Comparison of ENCODE assay signal across 11 cellular contexts in genomic region chr11:101582242-101583052, GRCh38. TPM values are rescaled to one million over a fixed set of nuclear protein-coding genes. Genes with fewer than 3 reads are reported as not detected.
DNase-seq lines count a peak whose midpoint lies in the region; ATAC-seq, FAIRE-seq and TF ChIP-seq lines count a peak whose summit lies in the region.
"Had no signal": no experiment of that assay in that cellular context is flagged by ENCODE, and none has a peak within 500 bp of the region (broad histone marks: within the 10 kb centered on the region; RNA-seq: fewer than 3 reads in every experiment).

No MANE protein-coding gene starts in this region.

- 0 out of 4 replicates have a peak, but pooled peaks of 1 of the 2 experiments have one; percentile 2 for TF ChIP-seq RAD21 in H1 (IDR thresholded peaks at IDR 0.05 in 1 of 2, conservative IDR thresholded peaks at IDR 0.05 in 1 of 2; ENCODE audit: low read depth in 2 of 2, low read length in 2 of 2)

- no peak overlapping the region for H3K27ac ChIP-seq in H1 (ENCODE audit: low read depth, low read length)
- H3K27ac ChIP-seq in stomach: peak overlapping the region in 4 of 5 donors; percentile 53 to 70 (median 59)

- no peak for TF ChIP-seq CTCF in H1 (IDR thresholded peaks at IDR 0.05; ENCODE audit: control extremely low read depth in 1 of 3, insufficient read depth in 1 of 3, low read depth in 1 of 3, low read length in 3 of 3)
- TF ChIP-seq CTCF in lower leg skin (IDR thresholded peaks at IDR 0.05): no peak
- TF ChIP-seq CTCF in stomach (IDR thresholded peaks at IDR 0.05): no peak
- no peak for TF ChIP-seq CTCF in CD14-positive monocyte (IDR thresholded peaks at IDR 0.05)

- H3K4me3 Mint-ChIP-seq in CD14-positive monocyte: peak overlapping the region in 1 of 2 donors; percentile 75
- no peak overlapping the region for H3K4me3 Mint-ChIP-seq in activated T-cell treated with anti-CD3 and anti-CD28 coated beads, Interleukin-2, amount 50 U/mL, for 24 hours
- H3K4me3 Mint-ChIP-seq: dendritic cell treated with granulocyte-macrophage colony-stimulating factor and Interleukin-4, amounts not matched to agents 40 ng/mL and 50 ng/mL, for 4 days had no signal

- H3K36me3 ChIP-seq in H1 (ENCODE audit: control insufficient read depth in 2 of 4, insufficient read depth in 4 of 4, low read length in 3 of 4) (no peaks in the 10 kb centered on the region), stomach (no peaks in the 10 kb centered on the region)

- no peak overlapping the region for H2BK15ac ChIP-seq in H1 (ENCODE audit: low read length)

- H3K27ac Mint-ChIP-seq in CD14-positive monocyte: no peak overlapping the region
- H3K27ac Mint-ChIP-seq in activated T-cell treated with anti-CD3 and anti-CD28 coated beads, Interleukin-2, amount 50 U/mL, for 24 hours: no peak overlapping the region
- H3K27ac Mint-ChIP-seq: dendritic cell treated with granulocyte-macrophage colony-stimulating factor and Interleukin-4, amounts not matched to agents 40 ng/mL and 50 ng/mL, for 4 days had no signal

- H4K20me1 ChIP-seq in H1 (replicated peaks in 1 of 2; ENCODE audit: control insufficient read depth in 1 of 2, insufficient read depth in 2 of 2, low read length in 2 of 2): no peaks in the 10 kb centered on the region

- peaks cover 33 to 42% (median 39%) of the 10 kb centered on the region in 3 donors for H3K27me3 Mint-ChIP-seq in CD14-positive monocyte (ENCODE audit: low read depth in 3 of 3)
- peaks cover 28% of the 10 kb centered on the region for H3K27me3 Mint-ChIP-seq in activated T-cell treated with anti-CD3 and anti-CD28 coated beads, Interleukin-2, amount 50 U/mL, for 24 hours

- no peak overlapping the region for H2AK5ac ChIP-seq in H1 (ENCODE audit: low read depth, low read length)

- H2BK20ac ChIP-seq in H1 (ENCODE audit: low read length): no peak overlapping the region

- DNase-seq in HPDE6-E6E7 (ENCODE audit: extremely low spot score): peak; percentile 50
- peak in 1 of 2 experiments; percentile 54 for DNase-seq in H1 (ENCODE audit: low read depth in 1 of 2, low spot score in 2 of 2)
- no peak for DNase-seq in lower leg skin (ENCODE audit: low spot score in 2 of 2)
- no peak for DNase-seq in stomach
- no peak for DNase-seq in CD14-positive monocyte (ENCODE audit: low spot score)
- no peak for DNase-seq in activated T-cell treated with anti-CD3 and anti-CD28 coated beads, Interleukin-2, amount 50 U/mL, for 24 hours
- DNase-seq in AG08395 (ENCODE audit: low spot score): no peak
- DNase-seq: activated CD4-positive, alpha-beta T cell treated with anti-CD3 and anti-CD28 coated beads, Interleukin-2, amount 50 U/mL, for 4 hours had no signal

- H3K4me3 ChIP-seq in H1 (ENCODE audit: extremely low read depth in 1 of 4, insufficient read depth in 2 of 4, low read depth in 3 of 4, low read length in 4 of 4): peak overlapping the region; percentile 50 to 75 (median 67)
- H3K4me3 ChIP-seq in lower leg skin (ENCODE audit: low read depth, poor library complexity, severe bottlenecking): peak overlapping the region; percentile 40
- peak overlapping the region; percentile 47 to 56 (median 49) for H3K4me3 ChIP-seq in stomach
- H3K4me3 ChIP-seq: K562 had no signal

- H3K36me3 Mint-ChIP-seq in CD14-positive monocyte: no peaks in the 10 kb centered on the region
- H3K36me3 Mint-ChIP-seq in activated T-cell treated with anti-CD3 and anti-CD28 coated beads, Interleukin-2, amount 50 U/mL, for 24 hours (ENCODE audit: low read depth): no peaks in the 10 kb centered on the region

- peaks cover 15% of the 10 kb centered on the region for H3K23me2 ChIP-seq in H1 (ENCODE audit: low read depth, low read length)

- no peak overlapping the region for H4K8ac ChIP-seq in H1 (ENCODE audit: extremely low read depth, insufficient read depth, low read length)

- TF ChIP-seq EP300 in H1 (IDR thresholded peaks at IDR 0.05; ENCODE audit: borderline replicate concordance in 1 of 2, low read depth in 2 of 2, low read length in 2 of 2): no peak
- TF ChIP-seq EP300 in stomach (IDR thresholded peaks at IDR 0.05): no peak

- no peak overlapping the region for H4K5ac ChIP-seq in H1 (ENCODE audit: insufficient read length, low read depth, low read length)

- no peak overlapping the region for H3K23ac ChIP-seq in H1 (ENCODE audit: insufficient read length)

- CTCF ChIA-PET in H1 (lab: Charles Lee; ENCODE audit: partially characterized antibody): no interaction called here

- no peak overlapping the region for H2BK5ac ChIP-seq in H1 (ENCODE audit: low read depth, low read length)

- no peaks in the 10 kb centered on the region for H3K79me1 ChIP-seq in H1 (ENCODE audit: low read depth, low read length)

- no peak overlapping the region for H3K56ac ChIP-seq in H1 (replicated peaks; ENCODE audit: insufficient read length, low read depth, low read length)

- H3K9me3 ChIP-seq in H1 (ENCODE audit: insufficient read depth in 2 of 2, low read depth in 1 of 2, low read length in 1 of 2) (no peaks in the 10 kb centered on the region), stomach (no peaks in the 10 kb centered on the region)

- TF ChIP-seq POLR2A in H1 (IDR thresholded peaks at IDR 0.05; ENCODE audit: control extremely low read depth in 1 of 2, low read depth in 2 of 2, low read length in 2 of 2) (no peak), lower leg skin (IDR thresholded peaks at IDR 0.05) (no peak), stomach (IDR thresholded peaks at IDR 0.05) (no peak)

- FAIRE-seq in H1 (lab: Jason Lieb, UNC): no peak
- FAIRE-seq: K562 had no signal

- POLR2A ChIA-PET in H1 (lab: Charles Lee; ENCODE audit: partially characterized antibody): no interaction called here

- no peak overlapping the region for H3K14ac ChIP-seq in H1 (ENCODE audit: insufficient read length)

- H3K27me3 ChIP-seq in H1 (replicated peaks in 1 of 4; ENCODE audit: control insufficient read depth in 3 of 4, extremely low read depth in 1 of 4, insufficient read depth in 3 of 4, low read length in 3 of 4) (peaks cover 9 to 30% (median 24%) of the 10 kb centered on the region in 4 experiments), stomach (peaks cover 0 to 45% (median 20%) of the 10 kb centered on the region in 3 donors)

- H3K9me3 Mint-ChIP-seq in CD14-positive monocyte: peaks cover 3 to 27% (median 10%) of the 10 kb centered on the region in 7 donors
- H3K9me3 Mint-ChIP-seq in activated T-cell treated with anti-CD3 and anti-CD28 coated beads, Interleukin-2, amount 50 U/mL, for 24 hours: peaks cover 5% of the 10 kb centered on the region
- H3K9me3 Mint-ChIP-seq: dendritic cell treated with granulocyte-macrophage colony-stimulating factor and Interleukin-4, amounts not matched to agents 40 ng/mL and 50 ng/mL, for 4 days had no signal

- ATAC-seq in HG03196 (IDR thresholded peaks at IDR 0.05; ENCODE audit: unreplicated experiment): no peak
- ATAC-seq: K562 had no signal

- no peak overlapping the region for H2BK12ac ChIP-seq in H1 (ENCODE audit: low read depth, low read length)

- WGBS in H1 (ENCODE audit: extremely low coverage in 1 of 2, insufficient coverage in 1 of 2, insufficient read length in 1 of 2, insufficient replicate concordance in 2 of 2, low coverage in 1 of 2, low lambda C conversion rate in 2 of 2, missing lambda C conversion rate in 1 of 2), 2 experiments: 11% methylated on average over 38 of the region's 38 CpGs; no CpG with 5 or more reads in 1 of the 2 experiments
- WGBS in lower leg skin, 2 donors: 5 to 8% methylated on average over 31 to 38 of the region's 38 CpGs
- WGBS in stomach, 5 donors: 6 to 12% (median 6%) methylated on average over 23 to 38 of the region's 38 CpGs

- H3K4me1 ChIP-seq in H1 (replicated peaks in 1 of 4; ENCODE audit: control insufficient read depth in 3 of 4, insufficient read depth in 4 of 4, low read length in 3 of 4) (0 out of 7 replicates have a peak, but pooled peaks cover 0 to 4% (median 0%) of the 10 kb centered on the region in 4 experiments), stomach (peaks cover 0 to 19% (median 14%) of the 10 kb centered on the region in 4 donors)

- H3K4ac ChIP-seq in H1 (replicated peaks; ENCODE audit: insufficient read length, low read depth, low read length): no peak overlapping the region

- peak overlapping the region in 1 of 4 experiments; percentile 30; a peak in 1 of 7 replicates for H3K9ac ChIP-seq in H1 (replicated peaks in 1 of 4; ENCODE audit: extremely low read depth in 1 of 4, low read depth in 3 of 4, low read length in 3 of 4)

- H3K79me2 ChIP-seq in H1 (ENCODE audit: control insufficient read depth in 1 of 2, insufficient read depth in 2 of 2, low read length in 2 of 2): no peaks in the 10 kb centered on the region

- H3K18ac ChIP-seq in H1 (ENCODE audit: extremely low read depth, low read length): peak overlapping the region; percentile 62; the same call in 1 of the 2 replicates

- intact Hi-C loops in lower leg skin (cut with DNase I; ENCODE audit: low total_unique reads): no loop called here
- intact Hi-C loops in stomach (cut with DNase I; ENCODE audit: low total_unique reads): no loop called here
- intact Hi-C loops in CD14-positive monocyte (cut with micrococcal nuclease): no loop called here

- H4K91ac ChIP-seq in H1 (replicated peaks; ENCODE audit: insufficient read length, low read length): no peak overlapping the region

- no peak overlapping the region for H2BK120ac ChIP-seq in H1 (replicated peaks; ENCODE audit: low read depth, low read length)

- H3K4me2 ChIP-seq in H1 (ENCODE audit: insufficient read depth in 1 of 2, low read depth in 2 of 2, low read length in 2 of 2): peak overlapping the region; percentile 95 to 99

- H3K4me1 Mint-ChIP-seq in CD14-positive monocyte: no peaks in the 10 kb centered on the region
- no peaks in the 10 kb centered on the region for H3K4me1 Mint-ChIP-seq in activated T-cell treated with anti-CD3 and anti-CD28 coated beads, Interleukin-2, amount 50 U/mL, for 24 hours (ENCODE audit: low read depth)

- H2AFZ ChIP-seq in H1 (ENCODE audit: low read length): peak overlapping the region; percentile 96

TF ChIP-seq in H1, 55 proteins besides CTCF, POLR2A, EP300 and RAD21 (continues in another document):
- no peak for TF ChIP-seq TBP (IDR thresholded peaks at IDR 0.05; ENCODE audit: low read depth, low read length)
- no peak for TF ChIP-seq CBX5 (IDR thresholded peaks at IDR 0.05; ENCODE audit: low read depth, low read length)
- no peak for TF ChIP-seq GABPA (IDR thresholded peaks at IDR 0.05; ENCODE audit: borderline replicate concordance, insufficient read depth, low read length)

RNA-seq across cellular contexts. Expression of gene TRPC6, which starts 1.4 kb away (rescaled TPM):
- 0.25 and 0.39 TPM in 2 replicates for total RNA-seq in H1 (2021; fragmentation: NEBNext Ultra II Directional; extraction: Animal tissue kit (Norgen Biotek cat#: 25700))
- 0.09 and 0.26 TPM in 2 replicates for polyA plus RNA-seq in H1 (2011; rRNA removed)
- 0.30 TPM for polyA plus RNA-seq in H1 (2011; cell fraction: cytosol; rRNA removed)
- polyA plus RNA-seq in H1 (2011; cell fraction: nucleus; rRNA removed): 0.29 TPM
- polyA plus RNA-seq in H1 (2012, experiment 1 of 2): 0.22 to 0.58 TPM (median 0.45 TPM) in 4 replicates
- not detected for polyA plus RNA-seq in H1 (2012, experiment 2 of 2)
- polyA plus RNA-seq in H1 (2013, experiment 1 of 2): 0.14 TPM
- polyA plus RNA-seq in H1 (2013, experiment 2 of 2): 0.28 TPM
- 2.0 and 2.2 TPM in 2 replicates for polyA minus RNA-seq in H1 (2011; rRNA and poly(A)+ RNA removed)
- polyA minus RNA-seq in H1 (2011; cell fraction: cytosol; rRNA and poly(A)+ RNA removed): 1.5 TPM
- polyA minus RNA-seq in H1 (2011; cell fraction: nucleus; rRNA and poly(A)+ RNA removed): 5.4 TPM
- 1 to 10 TPM; 3.9 to 7.3 (median 6.0) TPM for total RNA-seq in lower leg skin
- 10 to 100 TPM in 3 of 5 donors, 1 to 10 TPM in 1, under 1 TPM in 1; 0.58 to 23.7 (median 12.1) TPM for total RNA-seq in stomach
- 1 to 10 TPM in 1 of 3 donors, under 1 TPM in 2; 0.50 to 1.1 (median 0.56) TPM for polyA plus RNA-seq in stomach
- polyA plus RNA-seq in CD14-positive monocyte: not detected
- total RNA-seq: K562 had no signal
- polyA plus RNA-seq: K562 had no signal
